2 cellular contexts compared by ENCODE assay signal in the genomic region with DNA sequence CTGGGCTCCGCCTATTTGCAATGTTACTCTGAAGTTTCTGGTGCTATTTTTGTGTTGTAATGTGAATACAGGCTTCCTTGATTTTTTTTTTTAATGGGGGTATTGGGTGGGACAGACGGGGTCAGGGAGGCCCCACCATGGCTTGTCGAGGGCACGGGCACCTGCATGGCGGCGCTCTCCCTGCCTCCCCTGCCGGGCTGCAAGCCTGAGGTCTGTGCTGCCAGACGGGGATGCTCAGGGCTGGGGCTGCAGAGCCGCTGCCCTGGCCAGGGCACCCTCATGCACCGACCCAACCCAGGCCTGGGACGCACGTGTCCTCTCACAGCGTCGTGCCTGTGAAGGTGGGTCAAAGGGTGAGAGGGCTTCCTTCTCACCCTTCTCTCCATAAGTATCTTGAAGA.
A peak's percentile ranks its signal among the peaks of the same experiment; 100 is the strongest.
TF ChIP-seq lines count a peak whose summit lies in the region.

No MANE protein-coding gene starts in this region.

TF ChIP-seq in HepG2, 621 proteins besides CTCF, POLR2A, EP300 and RAD21:
- TF ChIP-seq CBFB (CRISPR knock-in tag; IDR thresholded peaks at IDR 0.05) (no peak), ZNF225 (CRISPR knock-in tag; IDR thresholded peaks at IDR 0.05) (peak; percentile 15; the same call in 1 of the 2 replicates), ZNF138 (CRISPR knock-in tag; IDR thresholded peaks at IDR 0.05; ENCODE audit: low read depth) (no peak), CENPX (CRISPR knock-in tag; IDR thresholded peaks at IDR 0.05) (no peak), ELF1 (CRISPR knock-in tag; IDR thresholded peaks at IDR 0.05) (no peak), TMF1 (CRISPR knock-in tag; IDR thresholded peaks at IDR 0.05; ENCODE audit: low read depth) (no peak)
- TF ChIP-seq, protein P1, sequence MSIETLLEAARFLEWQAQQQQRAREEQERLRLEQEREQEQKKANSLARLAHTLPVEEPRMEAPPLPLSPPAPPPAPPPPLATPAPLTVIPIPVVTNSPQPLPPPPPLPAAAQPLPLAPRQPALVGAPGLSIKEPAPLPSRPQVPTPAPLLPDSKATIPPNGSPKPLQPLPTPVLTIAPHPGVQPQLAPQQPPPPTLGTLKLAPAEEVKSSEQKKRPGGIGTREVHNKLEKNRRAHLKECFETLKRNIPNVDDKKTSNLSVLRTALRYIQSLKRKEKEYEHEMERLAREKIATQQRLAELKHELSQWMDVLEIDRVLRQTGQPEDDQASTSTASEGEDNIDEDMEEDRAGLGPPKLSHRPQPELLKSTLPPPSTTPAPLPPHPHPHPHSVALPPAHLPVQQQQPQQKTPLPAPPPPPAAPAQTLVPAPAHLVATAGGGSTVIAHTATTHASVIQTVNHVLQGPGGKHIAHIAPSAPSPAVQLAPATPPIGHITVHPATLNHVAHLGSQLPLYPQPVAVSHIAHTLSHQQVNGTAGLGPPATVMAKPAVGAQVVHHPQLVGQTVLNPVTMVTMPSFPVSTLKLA (IDR thresholded peaks at IDR 0.05): no peak

TF ChIP-seq in endothelial cell of umbilical vein, 7 proteins besides CTCF, POLR2A, EP300 and RAD21:
- TF ChIP-seq, protein P2, sequence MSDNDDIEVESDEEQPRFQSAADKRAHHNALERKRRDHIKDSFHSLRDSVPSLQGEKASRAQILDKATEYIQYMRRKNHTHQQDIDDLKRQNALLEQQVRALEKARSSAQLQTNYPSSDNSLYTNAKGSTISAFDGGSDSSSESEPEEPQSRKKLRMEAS (IDR thresholded peaks at IDR 0.05; ENCODE audit: insufficient read depth, insufficient read length): no peak
- TF ChIP-seq GATA2 (IDR thresholded peaks at IDR 0.05; ENCODE audit: insufficient read depth, insufficient read length, low read depth, low read length) (no peak), POLR2AphosphoS5 (IDR thresholded peaks at IDR 0.05; ENCODE audit: insufficient read depth, low read depth, low read length) (no peak), EZH2 (IDR thresholded peaks at IDR 0.05; ENCODE audit: borderline replicate concordance, low read depth, low read length, severe bottlenecking) (no peak), FOS (IDR thresholded peaks at IDR 0.05; ENCODE audit: borderline replicate concordance, insufficient read depth, low read length) (no peak), MYC (IDR thresholded peaks at IDR 0.05; ENCODE audit: low read depth, low read length) (no peak), JUN (IDR thresholded peaks at IDR 0.05; ENCODE audit: borderline replicate concordance, insufficient read depth, insufficient read length, low read depth) (no peak)
